ENCODE assay signal across 8 cellular contexts in the genomic region with DNA sequence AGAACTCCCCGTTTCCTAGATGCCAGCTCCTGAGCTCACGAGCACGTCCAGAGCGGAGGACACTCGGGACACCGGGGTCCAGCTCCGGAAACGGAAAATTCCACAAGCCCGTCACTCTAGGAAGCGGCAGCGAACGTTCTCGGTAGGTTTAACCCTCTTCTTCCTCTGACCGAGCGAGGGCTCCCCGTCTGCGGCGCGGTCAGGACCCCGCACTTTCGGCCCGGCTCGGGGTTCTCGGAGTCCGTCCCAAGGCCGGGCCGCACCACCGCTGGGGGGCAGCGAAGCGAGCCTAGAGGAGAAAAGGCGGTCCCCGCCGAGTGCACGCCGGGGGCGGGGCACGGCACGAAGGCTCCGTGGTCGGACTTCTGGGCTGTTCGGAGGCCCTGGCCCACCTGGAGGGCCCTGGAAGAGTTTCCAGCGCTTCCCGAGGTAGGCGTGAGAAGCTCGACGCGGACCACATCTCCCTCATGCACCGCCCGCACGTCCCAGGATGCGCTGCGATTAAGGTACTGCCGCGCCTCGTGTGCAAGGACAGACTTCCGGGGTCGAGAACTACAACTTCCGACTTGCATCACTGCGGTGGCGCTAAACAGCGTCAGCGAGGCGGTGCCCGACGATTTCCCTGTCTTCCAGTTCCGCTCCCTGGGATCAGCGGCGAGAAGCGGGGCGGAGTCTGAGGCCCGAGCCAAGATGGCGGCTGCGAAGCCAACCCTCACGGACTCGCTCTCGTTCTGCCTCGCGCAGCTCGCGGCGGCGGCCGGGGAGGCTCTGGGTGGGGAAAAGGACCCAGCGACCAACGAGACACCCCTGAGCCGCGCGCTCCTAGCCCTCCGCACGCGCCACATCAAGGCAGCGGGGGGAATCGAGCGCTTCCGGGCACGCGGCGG. TPM values are rescaled to one million over a fixed set of nuclear protein-coding genes. Genes with fewer than 3 reads are reported as not detected.
DNase-seq lines count a peak whose midpoint lies in the region; ATAC-seq, FAIRE-seq and TF ChIP-seq lines count a peak whose summit lies in the region.

A gene with protein sequence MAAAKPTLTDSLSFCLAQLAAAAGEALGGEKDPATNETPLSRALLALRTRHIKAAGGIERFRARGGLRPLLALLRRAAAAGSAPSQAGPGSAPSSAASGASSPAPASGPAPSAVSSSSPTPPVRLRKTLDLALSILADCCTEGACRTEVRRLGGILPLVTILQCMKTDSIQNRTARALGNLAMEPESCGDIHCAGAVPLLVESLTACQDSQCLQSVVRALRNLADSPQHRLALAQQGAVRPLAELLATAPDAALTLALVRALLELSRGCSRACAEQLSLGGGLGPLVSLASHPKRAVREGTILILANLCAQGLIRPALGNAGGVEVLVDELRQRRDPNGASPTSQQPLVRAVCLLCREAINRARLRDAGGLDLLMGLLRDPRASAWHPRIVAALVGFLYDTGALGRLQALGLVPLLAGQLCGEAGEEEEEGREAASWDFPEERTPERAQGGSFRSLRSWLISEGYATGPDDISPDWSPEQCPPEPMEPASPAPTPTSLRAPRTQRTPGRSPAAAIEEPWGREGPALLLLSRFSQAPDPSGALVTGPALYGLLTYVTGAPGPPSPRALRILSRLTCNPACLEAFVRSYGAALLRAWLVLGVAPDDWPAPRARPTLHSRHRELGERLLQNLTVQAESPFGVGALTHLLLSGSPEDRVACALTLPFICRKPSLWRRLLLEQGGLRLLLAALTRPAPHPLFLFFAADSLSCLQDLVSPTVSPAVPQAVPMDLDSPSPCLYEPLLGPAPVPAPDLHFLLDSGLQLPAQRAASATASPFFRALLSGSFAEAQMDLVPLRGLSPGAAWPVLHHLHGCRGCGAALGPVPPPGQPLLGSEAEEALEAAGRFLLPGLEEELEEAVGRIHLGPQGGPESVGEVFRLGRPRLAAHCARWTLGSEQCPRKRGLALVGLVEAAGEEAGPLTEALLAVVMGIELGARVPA (plus strand): TSS at position 667 of the 887 bp plus-strand sequence. CDS start 24 bp downstream, at position 691.

- peak; percentile 53 for TF ChIP-seq CTCF in kidney (IDR thresholded peaks at IDR 0.05; ENCODE audit: borderline replicate concordance, extremely low read depth, insufficient read depth)

- intact Hi-C loops in kidney (cut with DNase I) = no loop called here

- DNase-seq in Ammon's horn (ENCODE audit: low spot score) (peak; percentile 100), NCI-H446 treated with DMSO at 0.1 percent for 48 hours (lab: John Stamatoyannopoulos, UW) (peak; percentile 92), cerebellar nuclear complex (lab: John Stamatoyannopoulos, UW) (peak; percentile 79 to 94), kidney (peak; percentile 99)
- peak; percentile 93 for DNase-seq in activated CD4-positive, CD25-positive, alpha-beta regulatory T cell treated with anti-CD3 and anti-CD28 coated beads, Interleukin-2, amount 50 U/mL, for 72 hours
- DNase-seq in stimulated activated CD4-positive, alpha-beta T cell treated with anti-CD3 and anti-CD28 coated beads, Interleukin-15, amount 100 ng/mL, for 24 hours = peak; percentile 98

- H3K27ac ChIP-seq in kidney (ENCODE audit: low read depth in 2 of 2, low read length in 2 of 2) = peak within 1 kb of the TSS; percentile 100

- ATAC-seq in GM19043 (IDR thresholded peaks at IDR 0.05; ENCODE audit: low read depth, unreplicated experiment) (peak; percentile 61), HG03378 (IDR thresholded peaks at IDR 0.05; ENCODE audit: unreplicated experiment) (peak; percentile 73)

- H3K36me3 ChIP-seq in kidney (ENCODE audit: control insufficient read depth in 1 of 2, insufficient read depth in 2 of 2, low read length in 2 of 2) = peaks cover 0 to 4% of the 10 kb centered on the region in 2 donors

- no peaks in the 10 kb centered on the region for H3K9me3 ChIP-seq in kidney (ENCODE audit: control insufficient read depth in 1 of 2, low read length in 2 of 2)

- no peak for FAIRE-seq in kidney (lab: Jason Lieb, UNC)

- H3K9ac ChIP-seq in kidney (ENCODE audit: low read length in 2 of 2) = peak within 1 kb of the TSS; percentile 49 to 91

- H3K4me1 ChIP-seq in kidney (ENCODE audit: control insufficient read depth in 1 of 2, insufficient read depth in 1 of 2, low read depth in 1 of 2, low read length in 2 of 2) = peaks cover 13 to 31% of the 10 kb centered on the region in 2 donors

- peak within 1 kb of the TSS; percentile 68 to 97 for H3K4me3 ChIP-seq in kidney (ENCODE audit: low read length in 2 of 2)

RNA-seq across cellular contexts. Expression of the gene that starts here (rescaled TPM):
- 9.6 TPM for total RNA-seq in kidney
- 10.9 TPM for polyA plus RNA-seq in kidney (ENCODE audit: insufficient read depth, low read depth, low replicate concordance)

Comparison
In these comparisons a context has a peak if more than half of its experiments do, and no peak if none do; other contexts are left out.
1. Peak in every context shown above with its lines: DNase-seq, ATAC-seq, H3K4me3 ChIP-seq and H3K27ac ChIP-seq.